In genomic region chr1:36476945-36477344, GRCh38 we compare ENCODE assay signal across 28 cellular contexts. TPM values are rescaled to one million over a fixed set of nuclear protein-coding genes. Genes with fewer than 3 reads are reported as not detected.
"Had no signal": no experiment of that assay in that cellular context is flagged by ENCODE, and none has a peak within 500 bp of the region (broad histone marks: within the 10 kb centered on the region; RNA-seq: fewer than 3 reads in every experiment).

No MANE protein-coding gene starts in this region.

- H3K27me3 Mint-ChIP-seq: dendritic cell treated with granulocyte-macrophage colony-stimulating factor and Interleukin-4, amounts not matched to agents 40 ng/mL and 50 ng/mL, for 4 days had no signal

- H3K36me3 Mint-ChIP-seq: mesothelial cell of epicardium; naive thymus-derived CD4-positive, alpha-beta T cell; stimulated activated memory B cell treated with anti-CD40 and anti-IgM and Interleukin-4, amounts not matched to agents 10 μg/mL and 1 μg/mL and 100 μg/mL, for 72 hours had no signal

- H3K9me3 ChIP-seq: colonic mucosa, esophagus muscularis mucosa, mucosa of descending colon, prostate gland, right atrium auricular region, spleen, testis, tibial nerve, upper lobe of left lung had no signal

- ATAC-seq: foreskin keratinocyte; left lobe of liver; mucosa of descending colon; naive thymus-derived CD4-positive, alpha-beta T cell; sciatic nerve; stimulated activated memory B cell treated with anti-CD40 and anti-IgM and Interleukin-4, amounts not matched to agents 10 μg/mL and 1 μg/mL and 100 μg/mL, for 72 hours; stimulated activated naive CD8-positive, alpha-beta T cell treated with anti-CD3 and anti-CD28 coated beads, Interleukin-15, Interleukin-2, amounts not matched to agents 100 U/mL and 50 U/mL, for 24 hours had no signal

- H3K4me1 ChIP-seq: colonic mucosa, foreskin keratinocyte, prostate gland, testis had no signal

- H3K4me3 ChIP-seq: colonic mucosa, esophagus muscularis mucosa, mucosa of descending colon, prostate gland, right atrium auricular region, spleen, testis, tibial nerve, upper lobe of left lung had no signal

- H3K9me3 Mint-ChIP-seq: central memory CD8-positive, alpha-beta T cell; dendritic cell treated with granulocyte-macrophage colony-stimulating factor and Interleukin-4, amounts not matched to agents 40 ng/mL and 50 ng/mL, for 4 days; mesothelial cell of epicardium; neural crest cell; stimulated activated memory B cell treated with anti-CD40 and anti-IgM and Interleukin-4, amounts not matched to agents 10 μg/mL and 1 μg/mL and 100 μg/mL, for 72 hours had no signal

- H3K4me1 Mint-ChIP-seq: central memory CD8-positive, alpha-beta T cell had no signal

- H3K36me3 ChIP-seq: colonic mucosa, esophagus muscularis mucosa, prostate gland, right atrium auricular region, tibial nerve had no signal

- H3K27ac ChIP-seq: colonic mucosa, esophagus muscularis mucosa, foreskin keratinocyte, prostate gland, right atrium auricular region, spleen, testis, tibial nerve had no signal

- H3K27ac Mint-ChIP-seq: dendritic cell treated with granulocyte-macrophage colony-stimulating factor and Interleukin-4, amounts not matched to agents 40 ng/mL and 50 ng/mL, for 4 days; mesothelial cell of epicardium; stimulated activated memory B cell treated with anti-CD40 and anti-IgM and Interleukin-4, amounts not matched to agents 10 μg/mL and 1 μg/mL and 100 μg/mL, for 72 hours had no signal

- H3K4me3 Mint-ChIP-seq: central memory CD8-positive, alpha-beta T cell; dendritic cell treated with granulocyte-macrophage colony-stimulating factor and Interleukin-4, amounts not matched to agents 40 ng/mL and 50 ng/mL, for 4 days; mesothelial cell of epicardium; naive thymus-derived CD4-positive, alpha-beta T cell; neural crest cell; stimulated activated memory B cell treated with anti-CD40 and anti-IgM and Interleukin-4, amounts not matched to agents 10 μg/mL and 1 μg/mL and 100 μg/mL, for 72 hours had no signal

- H3K27me3 ChIP-seq: colonic mucosa, right atrium auricular region, testis, tibial nerve, upper lobe of left lung had no signal

- DNase-seq: colonic mucosa; effector CD8-positive, alpha-beta T cell; foreskin keratinocyte; mesenchymal stem cell; mucosa of descending colon; naive thymus-derived CD4-positive, alpha-beta T cell; stimulated activated CD4-positive, alpha-beta T cell treated with anti-CD3 and anti-CD28 coated beads, Interleukin-4, amount 100 ng/mL, for 4 hours; stimulated activated naive CD8-positive, alpha-beta T cell treated with anti-CD3 and anti-CD28 coated beads, Interleukin-15, Interleukin-2, amounts not matched to agents 100 U/mL and 50 U/mL, for 24 hours; substantia nigra; testis had no signal

RNA-seq across cellular contexts. Expression of gene CSF3R, which starts 5.8 kb away (rescaled TPM):
- total RNA-seq: chondrocyte, endothelial cell of umbilical vein, epithelial cell of proximal tubule, foreskin keratinocyte, lung microvascular endothelial cell, neural crest cell, osteocyte had no signal
